In genomic region chr7:94111009-94111408, GRCh38 we compare ENCODE assay signal across 21 cellular contexts.
DNase-seq lines count a peak whose midpoint lies in the region; ATAC-seq, FAIRE-seq and TF ChIP-seq lines count a peak whose summit lies in the region.
"Had no signal": no experiment of that assay in that cellular context is flagged by ENCODE, and none has a peak within 500 bp of the region (broad histone marks: within the 10 kb centered on the region; RNA-seq: fewer than 3 reads in every experiment).

No MANE protein-coding gene starts in this region.

- H3K4me2 ChIP-seq in GM12878 (ENCODE audit: control insufficient read depth, insufficient read depth) = no peak overlapping the region

- H3K36me3 ChIP-seq in GM12878 (ENCODE audit: control insufficient read depth in 2 of 2, insufficient read depth in 2 of 2, low read length in 1 of 2) = no peaks in the 10 kb centered on the region
- H3K36me3 ChIP-seq: BE2C, esophagus muscularis mucosa, uterus had no signal

- no peak for TF ChIP-seq POLR2A in GM12878 (IDR thresholded peaks at IDR 0.05; ENCODE audit: low read depth, low read length)

- in situ Hi-C loops in GM12878 (cut with MboI) = no loop called here

- intact Hi-C loops in activated CD4-positive, alpha-beta T cell treated with anti-CD3 and anti-CD28 coated beads, Interleukin-2, amount 10 ng/mL, durations not matched to agents 24 days and 14 days (cut with micrococcal nuclease) = no loop called here
- intact Hi-C loops in GM12878 (cut with micrococcal nuclease; ENCODE audit: unreplicated experiment) = no loop called here

- H3K4me1 Mint-ChIP-seq in activated CD4-positive, alpha-beta T cell treated with anti-CD3 and anti-CD28 coated beads, Interleukin-2, amount 10 ng/mL, durations not matched to agents 24 days and 14 days = no peaks in the 10 kb centered on the region
- H3K4me1 Mint-ChIP-seq in stimulated activated effector memory CD8-positive, alpha-beta T cell treated with anti-CD3 and anti-CD28 coated beads, Interleukin-12 subunit alpha, Interleukin-12 subunit beta, amount 100 ng/mL, for 72 hours = no peaks in the 10 kb centered on the region

- 0% methylated on average over 2 of the region's 2 CpGs for WGBS in GM12878 (ENCODE audit: insufficient coverage, insufficient replicate concordance, low lambda C conversion rate, missing lambda C conversion rate)

- SMC1A ChIA-PET in GM12878 (lab: Charles Lee; ENCODE audit: uncharacterized antibody, unreplicated experiment) = interaction anchor here (0.8 to 2.5 kb wide), 6 partner anchors 11 to 60 kb away, joined by 3 to 10 read pairs (median 4); no protein-coding TSS in a partner anchor

- no peaks in the 10 kb centered on the region for H3K9me3 ChIP-seq in GM12878 (replicated peaks; ENCODE audit: control insufficient read depth, insufficient read depth, low read length)
- H3K9me3 ChIP-seq: BE2C, esophagus muscularis mucosa, uterus had no signal

- RAD21 ChIA-PET in GM12878 (lab: Charles Lee; ENCODE audit: unreplicated experiment) = interaction anchor here (1.1 kb wide), 1 partner anchor 22 kb away, joined by 7 read pairs; no protein-coding TSS in a partner anchor

- ATAC-seq in HG02885 (IDR thresholded peaks at IDR 0.05; ENCODE audit: poor library complexity, unreplicated experiment) = peak; percentile 70
- ATAC-seq in GM12878 = peak; percentile 65
- peak; percentile 43 for ATAC-seq in stimulated activated effector memory CD8-positive, alpha-beta T cell treated with anti-CD3 and anti-CD28 coated beads, Interleukin-12 subunit alpha, Interleukin-12 subunit beta, amount 100 ng/mL, for 72 hours
- ATAC-seq: left lobe of liver had no signal

- DNase-seq in activated CD4-positive, alpha-beta T cell treated with anti-CD3 and anti-CD28 coated beads, Interleukin-2, amount 10 ng/mL, durations not matched to agents 24 days and 14 days = peak; percentile 31
- DNase-seq in activated CD4-positive, alpha-beta T cell treated with anti-CD3 and anti-CD28 coated beads for 1 hour = no peak
- DNase-seq in GM12878 (ENCODE audit: low read depth, low spot score) (no peak), HT-29 (ENCODE audit: low spot score) (no peak), NCI-H526 treated with DMSO at 0.1 percent for 48 hours (lab: John Stamatoyannopoulos, UW) (no peak), inferior parietal cortex (ENCODE audit: extremely low spot score) (no peak)
- DNase-seq in stimulated activated effector memory CD8-positive, alpha-beta T cell treated with anti-CD3 and anti-CD28 coated beads, Interleukin-12 subunit alpha, Interleukin-12 subunit beta, amount 100 ng/mL, for 72 hours (ENCODE audit: low spot score in 2 of 2) = no peak
- DNase-seq: 8988T; activated CD4-positive, alpha-beta memory T cell treated with anti-CD3 and anti-CD28 coated beads for 36 hours; activated naive CD4-positive, alpha-beta T cell; BE2C; cerebellar nuclear complex; COR-L47; effector CD4-positive, alpha-beta T cell; NCI-H1417 treated with DMSO at 0.1 percent for 48 hours; NCI-H2171 treated with DMSO at 0.1 percent for 48 hours; uterus had no signal

- no peaks in the 10 kb centered on the region for H3K4me1 ChIP-seq in GM12878 (ENCODE audit: control insufficient read depth, insufficient read depth, low read length)
- H3K4me1 ChIP-seq: BE2C, esophagus muscularis mucosa, uterus had no signal

- no peaks in the 10 kb centered on the region for H3K36me3 Mint-ChIP-seq in activated CD4-positive, alpha-beta T cell treated with anti-CD3 and anti-CD28 coated beads, Interleukin-2, amount 10 ng/mL, durations not matched to agents 24 days and 14 days (ENCODE audit: low read depth)
- H3K36me3 Mint-ChIP-seq in stimulated activated effector memory CD8-positive, alpha-beta T cell treated with anti-CD3 and anti-CD28 coated beads, Interleukin-12 subunit alpha, Interleukin-12 subunit beta, amount 100 ng/mL, for 72 hours = no peaks in the 10 kb centered on the region
- H3K36me3 Mint-ChIP-seq: activated CD4-positive, alpha-beta memory T cell treated with anti-CD3 and anti-CD28 coated beads for 36 hours had no signal

- H3K27ac Mint-ChIP-seq in activated CD4-positive, alpha-beta T cell treated with anti-CD3 and anti-CD28 coated beads, Interleukin-2, amount 10 ng/mL, durations not matched to agents 24 days and 14 days = no peak overlapping the region
- no peak overlapping the region for H3K27ac Mint-ChIP-seq in stimulated activated effector memory CD8-positive, alpha-beta T cell treated with anti-CD3 and anti-CD28 coated beads, Interleukin-12 subunit alpha, Interleukin-12 subunit beta, amount 100 ng/mL, for 72 hours
- H3K27ac Mint-ChIP-seq: activated CD4-positive, alpha-beta memory T cell treated with anti-CD3 and anti-CD28 coated beads for 36 hours had no signal

- CTCF ChIA-PET in GM12878 (lab: Yijun Ruan, JAX) = interaction anchor here (0.6 to 3.2 kb wide), 2 partner anchors 22 to 973 kb away, joined by 4 to 14 read pairs; no protein-coding TSS in a partner anchor

- TF ChIP-seq CTCF in GM12878 (IDR thresholded peaks at IDR 0.05 in 2 of 3, conservative IDR thresholded peaks at IDR 0.05 in 1 of 3; ENCODE audit: control insufficient read depth in 2 of 3, extremely low read depth in 1 of 3, insufficient read depth in 1 of 3, low read depth in 3 of 3, low read length in 3 of 3) = no peak

- H3K4me3 ChIP-seq in GM12878 = no peak overlapping the region
- H3K4me3 ChIP-seq: esophagus muscularis mucosa, uterus had no signal

- POLR2A ChIA-PET in GM12878 (lab: Charles Lee) = no interaction called here

- no peak overlapping the region for H3K9ac ChIP-seq in GM12878 (ENCODE audit: control insufficient read depth, insufficient read depth, low read length)

- TF ChIP-seq RAD21 in GM12878 (IDR thresholded peaks at IDR 0.05; ENCODE audit: insufficient read depth, low read depth, low read length) = no peak

- H3K9me3 Mint-ChIP-seq in activated CD4-positive, alpha-beta T cell treated with anti-CD3 and anti-CD28 coated beads, Interleukin-2, amount 10 ng/mL, durations not matched to agents 24 days and 14 days = no peaks in the 10 kb centered on the region
- H3K9me3 Mint-ChIP-seq in stimulated activated effector memory CD8-positive, alpha-beta T cell treated with anti-CD3 and anti-CD28 coated beads, Interleukin-12 subunit alpha, Interleukin-12 subunit beta, amount 100 ng/mL, for 72 hours = no peaks in the 10 kb centered on the region
- H3K9me3 Mint-ChIP-seq: activated CD4-positive, alpha-beta memory T cell treated with anti-CD3 and anti-CD28 coated beads for 36 hours had no signal

- no peak for TF ChIP-seq EP300 in GM12878 (IDR thresholded peaks at IDR 0.05; ENCODE audit: borderline replicate concordance in 1 of 2, control insufficient read depth in 1 of 2, low read depth in 2 of 2, low read length in 2 of 2)

- peak overlapping the region; percentile 54; the same call in 1 of the 2 replicates for H2AFZ ChIP-seq in GM12878 (ENCODE audit: control insufficient read depth, low read depth, low read length)

- H3K27me3 ChIP-seq in GM12878 (replicated peaks in 1 of 2; ENCODE audit: control insufficient read depth in 2 of 2, insufficient read depth in 2 of 2, low read length in 1 of 2) = no peaks in the 10 kb centered on the region
- H3K27me3 ChIP-seq: BE2C, esophagus muscularis mucosa, uterus had no signal

- no peak overlapping the region for H3K4me3 Mint-ChIP-seq in activated CD4-positive, alpha-beta T cell treated with anti-CD3 and anti-CD28 coated beads, Interleukin-2, amount 10 ng/mL, durations not matched to agents 24 days and 14 days
- H3K4me3 Mint-ChIP-seq in stimulated activated effector memory CD8-positive, alpha-beta T cell treated with anti-CD3 and anti-CD28 coated beads, Interleukin-12 subunit alpha, Interleukin-12 subunit beta, amount 100 ng/mL, for 72 hours = no peak overlapping the region
- H3K4me3 Mint-ChIP-seq: activated CD4-positive, alpha-beta memory T cell treated with anti-CD3 and anti-CD28 coated beads for 36 hours had no signal

- no peak for FAIRE-seq in GM12878 (lab: Jason Lieb, UNC)
- FAIRE-seq: H54 had no signal

- no TSS peak for BruUV-seq in GM12878 (replicated peaks; lab: Mats Ljungman, UMichigan)

- no peaks in the 10 kb centered on the region for H3K79me2 ChIP-seq in GM12878 (ENCODE audit: control insufficient read depth, insufficient read depth, low read length)

- no peaks in the 10 kb centered on the region for H4K20me1 ChIP-seq in GM12878 (ENCODE audit: control insufficient read depth, insufficient read depth)

- H3K27ac ChIP-seq in GM12878 (ENCODE audit: control insufficient read depth, insufficient read depth) = no peak overlapping the region
- H3K27ac ChIP-seq: esophagus muscularis mucosa, uterus had no signal

- H3K27me3 Mint-ChIP-seq in activated CD4-positive, alpha-beta T cell treated with anti-CD3 and anti-CD28 coated beads, Interleukin-2, amount 10 ng/mL, durations not matched to agents 24 days and 14 days = peaks cover 8% of the 10 kb centered on the region
- H3K27me3 Mint-ChIP-seq: activated CD4-positive, alpha-beta memory T cell treated with anti-CD3 and anti-CD28 coated beads for 36 hours had no signal

TF ChIP-seq in GM12878, 131 proteins besides CTCF, POLR2A, EP300 and RAD21:
- TF ChIP-seq MXI1 (IDR thresholded peaks at IDR 0.05; ENCODE audit: low read depth, low read length) (no peak), POLR2AphosphoS5 (IDR thresholded peaks at IDR 0.05; ENCODE audit: low read length) (no peak), TAF1 (IDR thresholded peaks at IDR 0.05; ENCODE audit: borderline replicate concordance, low read depth, low read length) (no peak), SUZ12 (IDR thresholded peaks at IDR 0.05; ENCODE audit: unreplicated experiment) (no peak), EGR1 (IDR thresholded peaks at IDR 0.05; ENCODE audit: borderline replicate concordance in 1 of 2, low read depth in 2 of 2, low read length in 2 of 2) (no peak), YY1 (IDR thresholded peaks at IDR 0.05; ENCODE audit: low read depth, low read length) (no peak)
